Comparison of ENCODE assay signal across 1 cellular context in genomic region chr7:74272305-74273038, GRCh38.
TF ChIP-seq lines count a peak whose summit lies in the region.

No MANE protein-coding gene starts in this region.

TF ChIP-seq in K562, 482 proteins besides CTCF, POLR2A, EP300 and RAD21 (continued from another document and continues in another):
- TF ChIP-seq AFF1 (IDR thresholded peaks at IDR 0.05; ENCODE audit: low read depth in 1 of 2, partially characterized antibody in 2 of 2), result peak in 1 of 2 experiments; percentile 63
- TF ChIP-seq ZNF253 (CRISPR knock-in tag; conservative IDR thresholded peaks at IDR 0.05), result no peak
- TF ChIP-seq E2F5 (CRISPR knock-in tag; IDR thresholded peaks at IDR 0.05), result 0 out of 2 replicates have a peak, but pooled peaks have one; percentile 46
- TF ChIP-seq CBX3 (IDR thresholded peaks at IDR 0.05; ENCODE audit: borderline replicate concordance in 1 of 2, low read length in 2 of 2), result peak in 1 of 2 experiments; percentile 32; a peak in 1 of 3 replicates
- peak; percentile 75; the same call in 1 of the 2 replicates for TF ChIP-seq SMARCA5 (IDR thresholded peaks at IDR 0.05)
- peak; percentile 97 for TF ChIP-seq SPI1 (IDR thresholded peaks at IDR 0.05; ENCODE audit: borderline replicate concordance, low read depth, low read length)
- TF ChIP-seq GABPA (tag; conservative IDR thresholded peaks at IDR 0.05; ENCODE audit: low read depth), result peak; percentile 50
- TF ChIP-seq LEF1 (IDR thresholded peaks at IDR 0.05), result peak; percentile 83
- TF ChIP-seq BCLAF1 (IDR thresholded peaks at IDR 0.05; ENCODE audit: borderline replicate concordance in 1 of 2, control insufficient read depth in 1 of 2, low read depth in 2 of 2, low read length in 1 of 2), result peak in 1 of 2 experiments; percentile 38; a peak in 1 of 4 replicates
- TF ChIP-seq ZNF146 (CRISPR knock-in tag; IDR thresholded peaks at IDR 0.05; ENCODE audit: unreplicated experiment), result no peak
- TF ChIP-seq KLF16 (IDR thresholded peaks at IDR 0.05), result peak; percentile 51; the same call in 1 of the 2 replicates
- TF ChIP-seq ATF3 (IDR thresholded peaks at IDR 0.05), result peak; percentile 76
- TF ChIP-seq ATF3 (CRISPR knock-in tag; conservative IDR thresholded peaks at IDR 0.05), result no peak
- peak; percentile 81; the same call in 1 of the 2 replicates for TF ChIP-seq MYNN (IDR thresholded peaks at IDR 0.05)
- TF ChIP-seq MYNN (CRISPR knock-in tag; IDR thresholded peaks at IDR 0.05), result no peak
- TF ChIP-seq ZBTB7A (IDR thresholded peaks at IDR 0.05; ENCODE audit: borderline replicate concordance, control insufficient read depth, low read depth, low read length), result peak; percentile 90
- TF ChIP-seq YY1 (IDR thresholded peaks at IDR 0.05; ENCODE audit: borderline replicate concordance in 1 of 3, control insufficient read depth in 1 of 3, extremely low read depth in 1 of 3, insufficient read depth in 3 of 3, insufficient read length in 1 of 3, insufficient replicate concordance in 2 of 3, low read depth in 1 of 3, low read length in 2 of 3), result peak in 2 of 3 experiments; percentile 52 to 81
- peak; percentile 67 for TF ChIP-seq BRD9 (IDR thresholded peaks at IDR 0.05; ENCODE audit: low read depth, partially characterized antibody)
- 0 out of 2 replicates have a peak, but pooled peaks have one; percentile 51 for TF ChIP-seq TEAD4 (IDR thresholded peaks at IDR 0.05; ENCODE audit: low read length)
- TF ChIP-seq TEAD4 (CRISPR knock-in tag; IDR thresholded peaks at IDR 0.05; ENCODE audit: borderline replicate concordance), result no peak
- peak; percentile 64 for TF ChIP-seq CREM (IDR thresholded peaks at IDR 0.05; ENCODE audit: low read depth)
- no peak for TF ChIP-seq PPARD (CRISPR knock-in tag; IDR thresholded peaks at IDR 0.05)
- peak; percentile 96 for TF ChIP-seq RNF2 (IDR thresholded peaks at IDR 0.05)
- 0 out of 2 replicates have a peak, but pooled peaks have one; percentile 10 for TF ChIP-seq LARP7 (IDR thresholded peaks at IDR 0.05)
- no peak for TF ChIP-seq SMC3 (conservative IDR thresholded peaks at IDR 0.05; ENCODE audit: insufficient read depth, low read depth, low read length)
- 0 out of 4 replicates have a peak, but pooled peaks of 1 of the 2 experiments have one; percentile 45 for TF ChIP-seq ZNF639 (CRISPR knock-in tag; conservative IDR thresholded peaks at IDR 0.05 in 1 of 2, IDR thresholded peaks at IDR 0.05 in 1 of 2)
- TF ChIP-seq TCF3 (CRISPR knock-in tag; IDR thresholded peaks at IDR 0.05), result peak; percentile 60
- 0 out of 2 replicates have a peak, but pooled peaks have one; percentile 24 for TF ChIP-seq ZFX (CRISPR knock-in tag; IDR thresholded peaks at IDR 0.05)
- peak; percentile 27 to 75; a peak in 2 of 4 replicates for TF ChIP-seq TRIM24 (IDR thresholded peaks at IDR 0.05)
- peak; percentile 30; the same call in 1 of the 2 replicates for TF ChIP-seq ZBTB40 (IDR thresholded peaks at IDR 0.05)
- no peak for TF ChIP-seq ZBTB40 (CRISPR knock-in tag; IDR thresholded peaks at IDR 0.05)
- TF ChIP-seq E4F1 (CRISPR knock-in tag; IDR thresholded peaks at IDR 0.05; ENCODE audit: borderline replicate concordance), result 0 out of 2 replicates have a peak, but pooled peaks have one; percentile 71
